1 cellular context compared by ENCODE assay signal in the genomic region with DNA sequence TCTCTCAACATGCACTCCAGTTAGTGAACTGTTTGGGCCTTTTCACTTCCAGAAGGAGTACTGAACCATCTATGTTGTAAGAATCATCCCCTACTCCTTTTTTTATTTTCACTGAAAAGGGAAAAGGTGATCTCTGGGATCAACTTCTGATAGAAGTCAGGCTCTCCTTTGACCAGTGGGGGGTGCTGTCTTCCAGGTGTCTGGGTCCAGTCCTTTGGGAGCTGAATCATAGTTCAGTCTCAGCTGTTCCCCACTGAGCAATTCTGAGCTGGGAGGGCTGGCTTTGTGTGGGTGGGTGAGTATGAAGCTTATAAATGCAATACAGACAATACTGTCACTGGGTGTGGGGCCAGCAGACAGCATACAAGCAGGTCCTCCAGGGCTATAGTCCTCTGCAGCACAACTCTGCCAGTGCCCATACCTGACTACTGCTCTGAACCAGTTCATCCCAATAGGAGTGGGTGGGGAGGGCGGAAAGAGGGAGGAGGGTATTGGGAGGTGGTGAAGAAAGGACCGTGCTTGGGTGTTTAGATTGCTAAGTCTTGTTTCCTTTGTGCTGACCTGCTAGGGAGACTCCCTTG.
TF ChIP-seq lines count a peak whose summit lies in the region.

No MANE protein-coding gene starts in this region.

TF ChIP-seq in GM12891, 5 proteins besides CTCF, POLR2A, EP300 and RAD21:
- TF ChIP-seq POU2F2 (IDR thresholded peaks at IDR 0.05; ENCODE audit: low read depth, low read length) (no peak), PAX5 (IDR thresholded peaks at IDR 0.05; ENCODE audit: insufficient read depth, low read length, severe bottlenecking) (no peak), TAF1 (IDR thresholded peaks at IDR 0.05; ENCODE audit: low read depth, low read length) (no peak), POLR2AphosphoS5 (IDR thresholded peaks at IDR 0.05; ENCODE audit: low read depth, low read length) (no peak), SPI1 (IDR thresholded peaks at IDR 0.05; ENCODE audit: low read depth, low read length) (no peak)
